8 cellular contexts compared by ENCODE assay signal in the genomic region with DNA sequence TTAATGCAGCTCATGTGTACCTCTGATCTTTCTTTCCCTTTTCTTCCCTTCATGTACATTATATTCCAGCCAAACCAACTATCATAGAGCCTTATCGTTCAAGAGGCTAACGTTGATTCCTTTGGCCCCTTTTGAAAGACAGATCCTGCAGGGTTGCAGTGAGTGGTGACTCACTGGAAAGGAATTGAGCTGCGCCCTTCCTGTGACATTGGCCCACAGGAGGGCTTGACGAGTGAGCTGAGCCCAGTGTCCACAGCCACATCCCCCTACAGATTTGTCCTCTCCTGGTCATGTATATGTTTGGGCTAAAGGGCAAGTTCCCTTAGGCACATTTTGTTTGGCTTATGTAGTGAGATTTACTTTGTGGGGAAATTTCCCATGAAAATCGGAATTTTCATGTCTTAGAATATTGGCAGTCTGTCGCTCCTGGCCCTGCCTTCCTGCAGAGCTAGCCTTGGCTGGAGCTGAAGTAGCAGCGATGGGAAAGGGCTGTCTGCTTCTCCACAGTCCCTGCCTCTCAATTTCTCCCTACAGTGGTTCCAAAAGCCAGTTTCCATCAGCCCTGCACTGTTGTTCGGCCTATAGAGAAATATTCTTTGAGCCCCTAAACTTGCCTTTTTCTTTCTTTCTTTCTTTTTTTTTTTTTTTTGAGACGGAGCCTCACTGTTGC. TPM values are rescaled to one million over a fixed set of nuclear protein-coding genes. Genes with fewer than 3 reads are reported as not detected.
A peak's percentile ranks its signal among the peaks of the same experiment; 100 is the strongest.
DNase-seq lines count a peak whose midpoint lies in the region; ATAC-seq and TF ChIP-seq lines count a peak whose summit lies in the region.
"Not testable (repeated sequence)": the region's sequence is repeated elsewhere in the genome, so short reads cannot be mapped to it uniquely, and the experiment has no call there.
"Had no signal": no experiment of that assay in that cellular context is flagged by ENCODE, and none has a peak within 500 bp of the region (broad histone marks: within the 10 kb centered on the region; RNA-seq: fewer than 3 reads in every experiment).

No MANE protein-coding gene starts in this region.

- POLR2A ChIA-PET in HCT116 (lab: Charles Lee): not testable (repeated sequence)

- ATAC-seq in HCT116 (peak; percentile 69), RWPE2 (ENCODE audit: low read depth) (peak; percentile 73), Right ventricle myocardium inferior (peak; percentile 70), lower lobe of right lung (peak; percentile 26 to 54), sciatic nerve (peak; percentile 62), aorta (ENCODE audit: low FRiP score) (peak; percentile 59)

- H3K79me2 ChIP-seq in HCT116 (ENCODE audit: insufficient read depth, low read length): not testable (repeated sequence)

- not testable (repeated sequence) for H3K9me3 ChIP-seq in HCT116 (ENCODE audit: control insufficient read depth in 1 of 2, insufficient read depth in 1 of 2, low read depth in 1 of 2, low read length in 2 of 2); RWPE2 (ENCODE audit: severe bottlenecking); left ventricle myocardium inferior (replicated peaks); lower lobe of right lung; aorta (ENCODE audit: control insufficient read depth, low read length)

- not testable (repeated sequence) for H3K27me3 ChIP-seq in HCT116 (ENCODE audit: insufficient read depth, low read length); RWPE2 (ENCODE audit: insufficient read depth, poor library complexity, severe bottlenecking); left ventricle myocardium inferior (ENCODE audit: low read depth); lower lobe of right lung (ENCODE audit: low read depth); aorta (ENCODE audit: control insufficient read depth in 1 of 2, insufficient read depth in 2 of 2, low read length in 1 of 2)

- not testable (repeated sequence) for H3K9ac ChIP-seq in HCT116 (ENCODE audit: low read length)

- H3K27ac ChIP-seq in HCT116 (ENCODE audit: low read depth, low read length); RWPE2 (ENCODE audit: poor library complexity, severe bottlenecking); lower lobe of right lung; aorta (ENCODE audit: low read depth in 1 of 2, low read length in 2 of 2): not testable (repeated sequence)
- H3K27ac ChIP-seq in left ventricle myocardium inferior (replicated peaks): peak overlapping the region; percentile 40

- not testable (repeated sequence) for H2AFZ ChIP-seq in HCT116 (ENCODE audit: low read depth, low read length, poor library complexity, severe bottlenecking)

- not testable (repeated sequence) for H3K4me1 ChIP-seq in HCT116 (ENCODE audit: control insufficient read depth in 1 of 2, insufficient read depth in 2 of 2, low read length in 2 of 2); RWPE2 (ENCODE audit: insufficient read depth, poor library complexity, severe bottlenecking); left ventricle myocardium inferior; lower lobe of right lung; aorta (ENCODE audit: control insufficient read depth in 1 of 2, insufficient read depth in 2 of 2, low read length in 2 of 2)

- RAD21 ChIA-PET in HCT116 (lab: Charles Lee; ENCODE audit: low non-redundant PET in 1 of 2, low total read pairs in 2 of 2, uncharacterized antibody in 2 of 2, unreplicated experiment in 2 of 2): not testable (repeated sequence)

- not testable (repeated sequence) for TF ChIP-seq POLR2A in HCT116 (IDR thresholded peaks at IDR 0.05; ENCODE audit: borderline replicate concordance, extremely low read depth, insufficient read depth, insufficient read length)

- 44% methylated on average over 2 of the region's 9 CpGs; no CpG with 5 or more reads in 1 of the 2 donors for WGBS in aorta, 2 donors

- not testable (repeated sequence) for BruUV-seq in HCT116 (replicated peaks; lab: Mats Ljungman, UMichigan)

- not testable (repeated sequence) for DNase-seq in HCT116 (ENCODE audit: low read depth, low spot score); RWPE2 (ENCODE audit: low spot score); Right ventricle myocardium inferior (ENCODE audit: missing footprints); left ventricle myocardium inferior; lower lobe of right lung; sciatic nerve (ENCODE audit: low spot score); aorta

- CTCF ChIA-PET in HCT116 (lab: Charles Lee): not testable (repeated sequence)

- not testable (repeated sequence) for H3K36me3 ChIP-seq in HCT116 (ENCODE audit: control insufficient read depth in 1 of 2, insufficient read depth in 2 of 2, low read length in 2 of 2); RWPE2 (ENCODE audit: low read depth); left ventricle myocardium inferior; lower lobe of right lung; aorta (ENCODE audit: control insufficient read depth in 1 of 2, insufficient read depth in 2 of 2, low read length in 1 of 2)

- not testable (repeated sequence) for H4K20me1 ChIP-seq in HCT116 (ENCODE audit: insufficient read depth)

- H3K9me2 ChIP-seq in HCT116 (ENCODE audit: insufficient read depth): not testable (repeated sequence)

- H3K4me3 ChIP-seq in HCT116 (replicated peaks in 1 of 2; ENCODE audit: low read depth in 1 of 2, low read length in 2 of 2); RWPE2 (ENCODE audit: severe bottlenecking); left ventricle myocardium inferior; lower lobe of right lung; aorta (ENCODE audit: low read length in 2 of 2): not testable (repeated sequence)

- not testable (repeated sequence) for TF ChIP-seq CTCF in HCT116 (IDR thresholded peaks at IDR 0.05 in 2 of 3, conservative IDR thresholded peaks at IDR 0.05 in 1 of 3; ENCODE audit: borderline replicate concordance in 1 of 3, insufficient read depth in 1 of 3, low read depth in 2 of 3, low read length in 2 of 3); RWPE2 (IDR thresholded peaks at IDR 0.05; ENCODE audit: poor library complexity, severe bottlenecking); left ventricle myocardium inferior (IDR thresholded peaks at IDR 0.05; ENCODE audit: borderline replicate concordance); lower lobe of right lung (IDR thresholded peaks at IDR 0.05)

- H3K4me2 ChIP-seq in HCT116 (ENCODE audit: low read length): not testable (repeated sequence)

- intact Hi-C loops in HCT116 (cut with micrococcal nuclease); Right ventricle myocardium inferior (cut with DNase I); left ventricle myocardium inferior (cut with micrococcal nuclease); lower lobe of right lung (cut with DNase I); sciatic nerve (cut with DNase I); aorta (cut with DNase I): not testable (repeated sequence)

- TF ChIP-seq RAD21 in HCT116 (IDR thresholded peaks at IDR 0.05; ENCODE audit: low read depth): not testable (repeated sequence)

RNA-seq across cellular contexts. Expression of gene NPIPB9, which starts 19.0 kb away (rescaled TPM):
- total RNA-seq in HCT116 (2021; ENCODE audit: unreplicated experiment) (1.1 TPM), Right ventricle myocardium inferior (not detected), left ventricle myocardium inferior (not detected), lower lobe of right lung (5.5 TPM), sciatic nerve (1.6 TPM), aorta (1 to 10 TPM; 2.8 to 4.1 TPM)
- polyA plus RNA-seq in HCT116 (2012): 0.57 and 0.82 TPM in 2 replicates
- under 1 TPM in 1 of 2 donors, not detected in 1; 0.18 TPM for polyA plus RNA-seq in aorta
- polyA plus RNA-seq: CD8-positive, alpha-beta memory T cell had no signal

RNA-seq across cellular contexts. Expression of gene EIF3C, which starts 21.3 kb away (rescaled TPM):
- total RNA-seq in HCT116 (2021; ENCODE audit: unreplicated experiment) (680 TPM), Right ventricle myocardium inferior (357 TPM), left ventricle myocardium inferior (439 TPM), lower lobe of right lung (484 TPM), sciatic nerve (306 TPM), aorta (100 to 1,000 TPM; 338 to 374 TPM)
- 731 and 843 TPM in 2 replicates for polyA plus RNA-seq in HCT116 (2012)
- polyA plus RNA-seq in aorta: 100 to 1,000 TPM; 246 to 547 TPM
